In the genomic region with DNA sequence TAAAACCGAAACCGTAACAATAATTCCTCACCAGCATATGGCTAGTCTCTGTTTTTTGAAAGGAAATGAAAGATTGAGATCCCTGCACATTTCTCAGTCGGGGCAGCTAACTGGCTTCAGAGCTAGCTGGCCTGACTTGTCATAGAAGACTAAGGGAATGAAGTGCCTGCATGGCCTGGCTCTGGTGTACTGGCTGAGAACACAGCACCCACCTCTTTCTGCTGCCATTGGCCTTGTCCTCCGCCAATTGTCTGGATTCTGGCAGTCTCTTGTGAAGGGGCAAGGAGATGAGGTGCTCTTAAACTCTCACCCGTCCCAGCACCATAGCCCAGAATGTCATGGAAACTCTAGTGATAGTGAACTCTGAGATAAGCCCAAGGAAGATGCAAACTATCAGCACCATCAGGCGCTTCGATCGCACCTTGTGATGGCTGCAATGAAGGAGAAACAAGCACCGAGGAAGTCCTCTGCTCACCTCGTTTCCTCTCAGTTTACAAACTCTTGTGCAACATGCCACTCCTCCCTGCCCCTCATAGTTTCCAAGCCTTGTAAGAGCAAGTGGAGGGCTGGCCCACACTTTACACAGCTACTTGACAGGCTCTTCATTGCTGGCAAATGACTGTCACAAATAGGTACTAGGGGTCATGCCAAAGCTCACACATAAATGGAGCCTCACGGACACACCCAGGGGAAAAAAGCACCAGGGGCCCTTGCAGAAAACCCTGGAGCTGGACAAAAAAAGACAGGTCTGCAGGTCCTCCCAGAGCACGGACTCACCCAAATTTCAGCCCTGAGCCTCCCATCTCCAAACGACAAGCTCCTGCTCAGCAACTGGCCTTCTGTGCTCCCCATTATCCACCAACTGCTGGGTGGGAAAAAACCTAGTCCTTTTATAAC, we compare ENCODE assay signal across 8 cellular contexts. TPM values are rescaled to one million over a fixed set of nuclear protein-coding genes. Genes with fewer than 3 reads are reported as not detected.
DNase-seq lines count a peak whose midpoint lies in the region; ATAC-seq lines count a peak whose summit lies in the region.

No MANE protein-coding gene starts in this region.

- H3K36me3 Mint-ChIP-seq in immature natural killer cell = peaks cover 0 to 6% (median 2%) of the 10 kb centered on the region in 3 donors

- peak; percentile 48 for DNase-seq in MV-4-11 (lab: John Stamatoyannopoulos, UW)
- DNase-seq in activated gamma-delta T cell treated with anti-CD3 and anti-CD28 coated beads, Interleukin-2, amount 50 U/mL, for 16 hours (ENCODE audit: low read depth) = peak; percentile 33
- peak in 1 of 3 donors; percentile 22 for DNase-seq in immature natural killer cell
- DNase-seq in stimulated activated CD8-positive, alpha-beta memory T cell treated with anti-CD3 and anti-CD28 coated beads, Interleukin-4, amount 100 ng/mL, for 4 hours (ENCODE audit: low read depth in 2 of 2, low spot score in 1 of 2) = peak; percentile 20 to 27
- no peak for DNase-seq in sciatic nerve (ENCODE audit: low spot score)

- H3K27ac Mint-ChIP-seq in immature natural killer cell = peak overlapping the region; percentile 80 to 95 (median 92)

- H3K9me3 Mint-ChIP-seq in immature natural killer cell = no peaks in the 10 kb centered on the region

- H3K27me3 Mint-ChIP-seq in immature natural killer cell (ENCODE audit: low read depth in 3 of 3) = peaks cover 1 to 6% (median 3%) of the 10 kb centered on the region in 3 donors

- ATAC-seq in sciatic nerve = no peak
- ATAC-seq in HG03045 (IDR thresholded peaks at IDR 0.05; ENCODE audit: unreplicated experiment) = no peak
- ATAC-seq in HG02588 (IDR thresholded peaks at IDR 0.05; ENCODE audit: unreplicated experiment) = no peak

- peak overlapping the region; percentile 65 to 87 (median 79) for H3K4me3 ChIP-seq in BLaER1 treated with 17β-estradiol and CSF1 and Interleukin-3, amounts not matched to agents 10 nM and 100 nM

- H3K36me3 ChIP-seq in BLaER1 treated with 17β-estradiol and CSF1 and Interleukin-3, amounts not matched to agents 10 nM and 100 nM = peaks cover 0 to 59% (median 25%) of the 10 kb centered on the region in 11 experiments; a peak in 20 of 22 replicates

- peak overlapping the region in 9 of 11 experiments; percentile 63 to 84 (median 78); a peak in 18 of 22 replicates for H3K27ac ChIP-seq in BLaER1 treated with 17β-estradiol and CSF1 and Interleukin-3, amounts not matched to agents 10 nM and 100 nM

- H3K4me1 Mint-ChIP-seq in immature natural killer cell = peaks cover 51 to 65% of the 10 kb centered on the region in 2 donors

- H3K27me3 ChIP-seq in BLaER1 treated with 17β-estradiol and CSF1 and Interleukin-3, amounts not matched to agents 10 nM and 100 nM = no peaks in the 10 kb centered on the region

- H3K4me2 ChIP-seq in BLaER1 treated with 17β-estradiol and CSF1 and Interleukin-3, amounts not matched to agents 10 nM and 100 nM = peak overlapping the region; percentile 93 to 99 (median 98)

- intact Hi-C loops in sciatic nerve (cut with DNase I) = no loop called here

- peaks cover 0 to 40% (median 12%) of the 10 kb centered on the region in 11 experiments; a peak in 12 of 22 replicates for H4K20me1 ChIP-seq in BLaER1 treated with 17β-estradiol and CSF1 and Interleukin-3, amounts not matched to agents 10 nM and 100 nM

- H3K9ac ChIP-seq in BLaER1 treated with 17β-estradiol and CSF1 and Interleukin-3, amounts not matched to agents 10 nM and 100 nM = peak overlapping the region; percentile 79 to 90 (median 85)

- peak overlapping the region; percentile 96 to 99 (median 97) for H3K4me3 Mint-ChIP-seq in immature natural killer cell

- peaks cover 38 to 65% (median 48%) of the 10 kb centered on the region in 10 experiments for H3K4me1 ChIP-seq in BLaER1 treated with 17β-estradiol and CSF1 and Interleukin-3, amounts not matched to agents 10 nM and 100 nM

- H3K9me3 ChIP-seq in BLaER1 treated with 17β-estradiol and CSF1 and Interleukin-3, amounts not matched to agents 10 nM and 100 nM (replicated peaks in 1 of 11) = no peaks in the 10 kb centered on the region

RNA-seq across cellular contexts. Expression of a gene that starts 16.4 kb away (rescaled TPM):
- polyA plus RNA-seq in immature natural killer cell = 10 to 100 TPM; 11.1 to 28.0 (median 13.6) TPM
- 44.4 TPM for total RNA-seq in sciatic nerve

RNA-seq across cellular contexts. Expression of a gene that starts 59.3 kb away (rescaled TPM):
- polyA plus RNA-seq in immature natural killer cell = 10 to 100 TPM; 62.3 to 81.7 (median 70.9) TPM
- total RNA-seq in sciatic nerve = 47.9 TPM
